ENCODE assay signal across 19 cellular contexts in the genomic region with DNA sequence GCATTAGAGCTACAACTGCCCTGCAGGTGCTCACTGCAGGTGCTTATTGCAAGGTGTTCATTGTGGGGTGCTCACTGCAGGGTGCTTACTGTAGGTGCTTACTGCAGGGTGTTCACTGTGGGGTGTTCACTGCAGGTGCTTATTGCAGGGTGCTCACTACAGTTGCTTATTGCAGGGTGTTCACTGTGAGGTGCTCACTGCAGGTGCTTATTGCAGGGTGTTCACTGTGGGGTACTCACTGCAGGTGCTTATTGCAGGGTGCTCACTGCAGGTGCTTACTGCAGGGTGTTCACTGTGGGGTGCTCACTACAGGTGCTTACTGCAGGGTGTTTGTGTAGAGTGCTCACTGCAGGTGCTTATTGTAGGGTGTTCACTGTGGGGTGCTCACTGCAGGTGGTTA. TPM values are rescaled to one million over a fixed set of nuclear protein-coding genes. Genes with fewer than 3 reads are reported as not detected.
DNase-seq lines count a peak whose midpoint lies in the region; ATAC-seq, FAIRE-seq and TF ChIP-seq lines count a peak whose summit lies in the region.
"Had no signal": no experiment of that assay in that cellular context is flagged by ENCODE, and none has a peak within 500 bp of the region (broad histone marks: within the 10 kb centered on the region; RNA-seq: fewer than 3 reads in every experiment).

No MANE protein-coding gene starts in this region.

- H3K36me3 ChIP-seq in BLaER1 treated with 17β-estradiol and CSF1 and Interleukin-3, amounts not matched to agents 10 nM and 100 nM, result peaks cover 77 to 90% (median 82%) of the 10 kb centered on the region in 11 experiments

- no peak overlapping the region for H3K4me2 ChIP-seq in A549
- H3K4me2 ChIP-seq in BLaER1 treated with 17β-estradiol and CSF1 and Interleukin-3, amounts not matched to agents 10 nM and 100 nM, result peak overlapping the region; percentile 74 to 97 (median 88)

- no peak for TF ChIP-seq EP300 in A549 (IDR thresholded peaks at IDR 0.05)

- H3K4me1 Mint-ChIP-seq in activated T-cell treated with anti-CD3 and anti-CD28 coated beads, Interleukin-2, amount 50 U/mL, for 4 hours (ENCODE audit: low read depth), result peaks cover 10% of the 10 kb centered on the region

- peaks cover 13% of the 10 kb centered on the region for H3K9me3 Mint-ChIP-seq in activated T-cell treated with anti-CD3 and anti-CD28 coated beads, Interleukin-2, amount 50 U/mL, for 4 hours

- no peak for TF ChIP-seq RAD21 in A549 (conservative IDR thresholded peaks at IDR 0.05 in 1 of 2, IDR thresholded peaks at IDR 0.05 in 1 of 2)

- CTCF ChIA-PET in A549 (lab: Yijun Ruan, JAX), result no interaction called here

- H3K27me3 ChIP-seq in BLaER1 treated with 17β-estradiol and CSF1 and Interleukin-3, amounts not matched to agents 10 nM and 100 nM, result no peaks in the 10 kb centered on the region

- no peaks in the 10 kb centered on the region for H3K27me3 Mint-ChIP-seq in activated T-cell treated with anti-CD3 and anti-CD28 coated beads, Interleukin-2, amount 50 U/mL, for 4 hours (ENCODE audit: low read depth)

- H3K9ac ChIP-seq in BLaER1 treated with 17β-estradiol and CSF1 and Interleukin-3, amounts not matched to agents 10 nM and 100 nM, result peak overlapping the region in 9 of 11 experiments; percentile 7 to 66 (median 45); a peak in 9 of 22 replicates

- no peak overlapping the region for H3K27ac ChIP-seq in A549
- peak overlapping the region in 3 of 11 experiments; percentile 52 to 73 (median 57); a peak in 3 of 22 replicates for H3K27ac ChIP-seq in BLaER1 treated with 17β-estradiol and CSF1 and Interleukin-3, amounts not matched to agents 10 nM and 100 nM
- H3K27ac ChIP-seq in coronary artery, result no peak overlapping the region
- H3K27ac ChIP-seq: RWPE1, SK-N-MC had no signal

- no peaks in the 10 kb centered on the region for H3K4me1 ChIP-seq in A549
- peaks cover 29 to 49% (median 31%) of the 10 kb centered on the region in 10 experiments for H3K4me1 ChIP-seq in BLaER1 treated with 17β-estradiol and CSF1 and Interleukin-3, amounts not matched to agents 10 nM and 100 nM

- no peak for FAIRE-seq in A549 (lab: Jason Lieb, UNC)

- DNase-seq in A549 (ENCODE audit: low read depth in 1 of 2, low spot score in 1 of 2), result no peak
- DNase-seq in coronary artery (ENCODE audit: low spot score), result peak; percentile 33
- DNase-seq in mesenteric fat pad (ENCODE audit: low spot score), result peak; percentile 68
- DNase-seq in stimulated activated CD4-positive, alpha-beta T cell treated with anti-CD3 and anti-CD28 coated beads, Interleukin-1b, Interleukin-23, amount 100 ng/mL, for 48 hours, result no peak
- DNase-seq in DMS 273 (lab: John Stamatoyannopoulos, UW; ENCODE audit: unreplicated experiment), result no peak
- DNase-seq in activated T-cell treated with anti-CD3 and anti-CD28 coated beads, Interleukin-2, amount 50 U/mL, for 4 hours, result no peak
- DNase-seq: C1 segment of cervical spinal cord, HFFc6, KG1, NCI-H1092, NCI-H1436 treated with DMSO at 0.1 percent for 48 hours, NCI-H1930, NCI-H2227 treated with DMSO at 0.1 percent for 48 hours, NCI-H510A, NCI-H748 treated with DMSO at 0.1 percent for 48 hours, SHP77 treated with DMSO at 0.1 percent for 48 hours had no signal

- H4K20me1 ChIP-seq in BLaER1 treated with 17β-estradiol and CSF1 and Interleukin-3, amounts not matched to agents 10 nM and 100 nM, result peaks cover 3 to 39% (median 12%) of the 10 kb centered on the region in 11 experiments; a peak in 13 of 22 replicates

- peaks cover 69% of the 10 kb centered on the region for H3K36me3 Mint-ChIP-seq in activated T-cell treated with anti-CD3 and anti-CD28 coated beads, Interleukin-2, amount 50 U/mL, for 4 hours (ENCODE audit: insufficient read depth)

- TF ChIP-seq POLR2A in A549 (IDR thresholded peaks at IDR 0.05; ENCODE audit: low read length), result no peak

- POLR2A ChIA-PET in A549 (lab: Yijun Ruan, JAX), result no interaction called here

- H3K4me3 Mint-ChIP-seq in activated T-cell treated with anti-CD3 and anti-CD28 coated beads, Interleukin-2, amount 50 U/mL, for 4 hours, result no peak overlapping the region
- H3K4me3 Mint-ChIP-seq: HFFc6 had no signal

- TF ChIP-seq CTCF in A549 (IDR thresholded peaks at IDR 0.05), result no peak
- TF ChIP-seq CTCF in coronary artery (IDR thresholded peaks at IDR 0.05), result no peak

- ATAC-seq in A549, result no peak
- ATAC-seq in activated T-cell treated with anti-CD3 and anti-CD28 coated beads, Interleukin-2, amount 50 U/mL, for 4 hours, result no peak

- no peak overlapping the region for H3K4me3 ChIP-seq in A549
- H3K4me3 ChIP-seq in BLaER1 treated with 17β-estradiol and CSF1 and Interleukin-3, amounts not matched to agents 10 nM and 100 nM, result peak overlapping the region in 7 of 10 experiments; percentile 4 to 55 (median 29); a peak in 10 of 20 replicates
- no peak overlapping the region for H3K4me3 ChIP-seq in coronary artery
- H3K4me3 ChIP-seq: SK-N-MC had no signal

- H3K9me3 ChIP-seq in A549, result peaks cover 11% of the 10 kb centered on the region; the same call in 2 of the 3 replicates
- H3K9me3 ChIP-seq in BLaER1 treated with 17β-estradiol and CSF1 and Interleukin-3, amounts not matched to agents 10 nM and 100 nM (replicated peaks in 1 of 11), result peaks cover 12 to 19% (median 17%) of the 10 kb centered on the region in 11 experiments

TF ChIP-seq in A549, 52 proteins besides CTCF, POLR2A, EP300 and RAD21:
- TF ChIP-seq KDM1A (IDR thresholded peaks at IDR 0.05; ENCODE audit: low read depth) (peak; percentile 66; the same call in 1 of the 2 replicates), JUN (IDR thresholded peaks at IDR 0.05) (no peak)

RNA-seq across cellular contexts. Expression of gene APMAP, which starts 20.8 kb away (rescaled TPM):
- 113 and 118 TPM in 2 replicates for polyA plus RNA-seq in A549 (2011; rRNA removed)
- polyA plus RNA-seq in A549 (2012; cell fraction: cytosol; rRNA removed), result 83.8 and 86.7 TPM in 2 replicates
- polyA plus RNA-seq in A549 (2012; cell fraction: nucleus; rRNA removed), result 100 and 130 TPM in 2 replicates
- 137 to 141 TPM (median 139 TPM) in 3 replicates for polyA plus RNA-seq in A549 (2017; fragmentation: RNase III; extraction: RNeasy Plus Mini Kit Qiagen cat#74134 plus additional on column Dnase treatment)
- 42.3 and 45.4 TPM in 2 replicates for polyA minus RNA-seq in A549 (2011; rRNA and poly(A)+ RNA removed)
- total RNA-seq in mesenteric fat pad, result 166 TPM
- 10 to 100 TPM; 58.8 to 61.9 (median 61.4) TPM for total RNA-seq in activated T-cell treated with anti-CD3 and anti-CD28 coated beads, Interleukin-2, amount 50 U/mL, for 4 hours

RNA-seq across cellular contexts. Expression of gene CST7, which starts 22.6 kb away (rescaled TPM):
- not detected in 2 replicates for polyA plus RNA-seq in A549 (2011; rRNA removed)
- polyA plus RNA-seq in A549 (2012; cell fraction: cytosol; rRNA removed), result not detected in 2 replicates
- not detected in 2 replicates for polyA plus RNA-seq in A549 (2012; cell fraction: nucleus; rRNA removed)
- not detected in 3 replicates for polyA plus RNA-seq in A549 (2017; fragmentation: RNase III; extraction: RNeasy Plus Mini Kit Qiagen cat#74134 plus additional on column Dnase treatment)
- not detected in 2 replicates for polyA minus RNA-seq in A549 (2011; rRNA and poly(A)+ RNA removed)
- 11.5 TPM for total RNA-seq in mesenteric fat pad
- 10 to 100 TPM; 21.3 to 49.7 (median 46.9) TPM for total RNA-seq in activated T-cell treated with anti-CD3 and anti-CD28 coated beads, Interleukin-2, amount 50 U/mL, for 4 hours
- total RNA-seq: HFFc6 had no signal

Comparison
In these comparisons a context has a peak if more than half of its experiments do, and no peak if none do; other contexts are left out.
1. DNase-seq: peak in coronary artery (single experiment) and mesenteric fat pad (single experiment); none in A549 (0 of 2), stimulated activated CD4-positive, alpha-beta T cell treated with anti-CD3 and anti-CD28 coated beads, Interleukin-1b, Interleukin-23, amount 100 ng/mL, for 48 hours (single experiment), DMS 273 (single experiment) and activated T-cell treated with anti-CD3 and anti-CD28 coated beads, Interleukin-2, amount 50 U/mL, for 4 hours (single experiment).
2. H3K4me3 ChIP-seq: peak in BLaER1 treated with 17β-estradiol and CSF1 and Interleukin-3, amounts not matched to agents 10 nM and 100 nM (7 of 10); none in A549 (single experiment) and coronary artery (single experiment).